Comparison of ENCODE assay signal across 1 cellular context in the genomic region with DNA sequence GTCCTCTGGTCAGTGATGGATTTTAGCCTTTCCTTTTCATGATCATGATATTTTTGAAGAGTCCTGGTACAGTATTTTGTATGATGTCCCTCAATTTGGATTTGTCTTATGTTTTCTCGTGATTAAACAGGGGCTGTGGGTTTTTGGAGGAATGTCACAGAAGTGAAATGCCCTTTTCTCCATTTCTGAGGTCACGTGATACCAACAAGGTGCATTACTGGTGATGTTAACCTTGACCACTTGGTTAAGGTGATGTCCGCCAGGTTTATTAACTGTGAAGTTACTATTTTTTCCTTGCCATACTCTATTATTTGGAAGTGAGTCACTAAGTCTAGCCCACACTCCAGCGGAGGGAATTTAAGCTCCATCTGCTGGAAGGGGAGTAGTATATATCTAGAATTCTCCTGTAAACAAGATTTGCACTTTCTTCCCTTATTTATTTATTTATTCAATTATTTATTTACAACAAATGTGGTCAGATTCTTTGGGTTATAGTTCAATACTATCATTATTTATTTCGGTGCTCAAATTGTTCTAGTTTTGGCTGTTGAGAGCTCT.
TF ChIP-seq lines count a peak whose summit lies in the region.

No MANE protein-coding gene starts in this region.

TF ChIP-seq in HepG2, 621 proteins besides CTCF, POLR2A, EP300 and RAD21 (continued from another document):
- TF ChIP-seq, protein P1, sequence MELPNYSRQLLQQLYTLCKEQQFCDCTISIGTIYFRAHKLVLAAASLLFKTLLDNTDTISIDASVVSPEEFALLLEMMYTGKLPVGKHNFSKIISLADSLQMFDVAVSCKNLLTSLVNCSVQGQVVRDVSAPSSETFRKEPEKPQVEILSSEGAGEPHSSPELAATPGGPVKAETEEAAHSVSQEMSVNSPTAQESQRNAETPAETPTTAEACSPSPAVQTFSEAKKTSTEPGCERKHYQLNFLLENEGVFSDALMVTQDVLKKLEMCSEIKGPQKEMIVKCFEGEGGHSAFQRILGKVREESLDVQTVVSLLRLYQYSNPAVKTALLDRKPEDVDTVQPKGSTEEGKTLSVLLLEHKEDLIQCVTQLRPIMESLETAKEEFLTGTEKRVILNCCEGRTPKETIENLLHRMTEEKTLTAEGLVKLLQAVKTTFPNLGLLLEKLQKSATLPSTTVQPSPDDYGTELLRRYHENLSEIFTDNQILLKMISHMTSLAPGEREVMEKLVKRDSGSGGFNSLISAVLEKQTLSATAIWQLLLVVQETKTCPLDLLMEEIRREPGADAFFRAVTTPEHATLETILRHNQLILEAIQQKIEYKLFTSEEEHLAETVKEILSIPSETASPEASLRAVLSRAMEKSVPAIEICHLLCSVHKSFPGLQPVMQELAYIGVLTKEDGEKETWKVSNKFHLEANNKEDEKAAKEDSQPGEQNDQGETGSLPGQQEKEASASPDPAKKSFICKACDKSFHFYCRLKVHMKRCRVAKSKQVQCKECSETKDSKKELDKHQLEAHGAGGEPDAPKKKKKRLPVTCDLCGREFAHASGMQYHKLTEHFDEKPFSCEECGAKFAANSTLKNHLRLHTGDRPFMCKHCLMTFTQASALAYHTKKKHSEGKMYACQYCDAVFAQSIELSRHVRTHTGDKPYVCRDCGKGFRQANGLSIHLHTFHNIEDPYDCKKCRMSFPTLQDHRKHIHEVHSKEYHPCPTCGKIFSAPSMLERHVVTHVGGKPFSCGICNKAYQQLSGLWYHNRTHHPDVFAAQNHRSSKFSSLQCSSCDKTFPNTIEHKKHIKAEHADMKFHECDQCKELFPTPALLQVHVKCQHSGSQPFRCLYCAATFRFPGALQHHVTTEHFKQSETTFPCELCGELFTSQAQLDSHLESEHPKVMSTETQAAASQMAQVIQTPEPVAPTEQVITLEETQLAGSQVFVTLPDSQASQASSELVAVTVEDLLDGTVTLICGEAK (IDR thresholded peaks at IDR 0.05), result no peak
- TF ChIP-seq, protein P1 (CRISPR knock-in tag; IDR thresholded peaks at IDR 0.05), result no peak
- peak; percentile 60 for TF ChIP-seq USF2 (IDR thresholded peaks at IDR 0.05; ENCODE audit: low read depth, low read length)
- no peak for TF ChIP-seq USF2 (CRISPR knock-in tag; IDR thresholded peaks at IDR 0.05; ENCODE audit: borderline replicate concordance)
- no peak for TF ChIP-seq ZFP36 (IDR thresholded peaks at IDR 0.05; ENCODE audit: borderline replicate concordance, low read depth, low read length, partially characterized antibody)
- no peak for TF ChIP-seq EZH2 (conservative IDR thresholded peaks at IDR 0.05; ENCODE audit: low read depth, low read length)
- no peak for TF ChIP-seq SUZ12 (IDR thresholded peaks at IDR 0.05; ENCODE audit: low read depth, low read length)
